In genomic region chr3:141426404-141427034, GRCh38 we compare ENCODE assay signal across 8 cellular contexts. TPM values are rescaled to one million over a fixed set of nuclear protein-coding genes. Genes with fewer than 3 reads are reported as not detected.
A peak's percentile ranks its signal among the peaks of the same experiment; 100 is the strongest.
DNase-seq lines count a peak whose midpoint lies in the region; ATAC-seq, FAIRE-seq and TF ChIP-seq lines count a peak whose summit lies in the region.

No MANE protein-coding gene starts in this region.

- CTCF ChIA-PET in A549 (lab: Yijun Ruan, JAX) = interaction anchor here (0.6 to 5.3 kb wide), 7 partner anchors 15 to 150 kb away, joined by 3 to 35 read pairs (median 8); no protein-coding TSS in a partner anchor

- H3K4me1 Mint-ChIP-seq in nephron = peaks cover 47% of the 10 kb centered on the region

- FAIRE-seq in A549 (lab: Jason Lieb, UNC) = no peak

- H3K4me3 ChIP-seq in A549 = no peak overlapping the region
- H3K4me3 ChIP-seq in RWPE2 (ENCODE audit: severe bottlenecking) = no peak overlapping the region
- H3K4me3 ChIP-seq in esophagus muscularis mucosa = no peak overlapping the region

- DNase-seq in A549 (ENCODE audit: low read depth in 1 of 2, low spot score in 1 of 2) = peak in 1 of 2 experiments; percentile 75
- DNase-seq in RWPE2 (ENCODE audit: low spot score) = no peak
- DNase-seq in esophagus muscularis mucosa (ENCODE audit: extremely low spot score) = no peak
- DNase-seq in activated CD4-positive, CD25-positive, alpha-beta regulatory T cell treated with anti-CD3 and anti-CD28 coated beads, Interleukin-2, amount 50 U/mL, for 72 hours = no peak
- no peak for DNase-seq in NCI-H1048 (lab: John Stamatoyannopoulos, UW)

- peaks cover 10% of the 10 kb centered on the region for H3K36me3 Mint-ChIP-seq in nephron (ENCODE audit: low read depth)

- H3K4me2 ChIP-seq in A549 = peak overlapping the region; percentile 23

- peak overlapping the region; percentile 99 to 100 for H3K27ac ChIP-seq in A549
- peak overlapping the region; percentile 6 for H3K27ac ChIP-seq in RWPE2 (ENCODE audit: poor library complexity, severe bottlenecking)
- H3K27ac ChIP-seq in esophagus muscularis mucosa (replicated peaks in 1 of 4) = peak overlapping the region; percentile 83 to 90 (median 85)

- intact Hi-C loops in esophagus muscularis mucosa (cut with DNase I) = no loop called here

- no peak for TF ChIP-seq EP300 in A549 (IDR thresholded peaks at IDR 0.05)
- no peak for TF ChIP-seq EP300 in esophagus muscularis mucosa (IDR thresholded peaks at IDR 0.05)

- H3K27ac Mint-ChIP-seq in nephron = peak overlapping the region; percentile 92 to 97 (median 94)

- H3K27me3 ChIP-seq in RWPE2 (ENCODE audit: insufficient read depth, poor library complexity, severe bottlenecking) (no peaks in the 10 kb centered on the region), esophagus muscularis mucosa (no peaks in the 10 kb centered on the region)

- no peak for TF ChIP-seq POLR2A in A549 (IDR thresholded peaks at IDR 0.05; ENCODE audit: low read length)
- TF ChIP-seq POLR2A in esophagus muscularis mucosa (IDR thresholded peaks at IDR 0.05; ENCODE audit: low read depth) = no peak

- H3K27me3 Mint-ChIP-seq in nephron (ENCODE audit: low read depth) = no peaks in the 10 kb centered on the region

- POLR2A ChIA-PET in A549 (lab: Yijun Ruan, JAX) = interaction anchor here (1.6 kb wide), 1 partner anchor 115 kb away, joined by 7 read pairs; no protein-coding TSS in a partner anchor

- H3K4me1 ChIP-seq in A549 (peaks cover 75% of the 10 kb centered on the region), RWPE2 (ENCODE audit: insufficient read depth, poor library complexity, severe bottlenecking) (peaks cover 10% of the 10 kb centered on the region), esophagus muscularis mucosa (peaks cover 85 to 97% (median 90%) of the 10 kb centered on the region in 4 donors)

- WGBS in A549 (ENCODE audit: missing lambda C conversion rate) = 48% methylated on average over 9 of the region's 9 CpGs
- 33% methylated on average over 6 of the region's 9 CpGs for WGBS in esophagus muscularis mucosa

- ATAC-seq in A549 (peak in 1 of 2 experiments; percentile 42; a peak in 4 of 6 replicates), RWPE2 (ENCODE audit: low read depth) (no peak), HG02588 (IDR thresholded peaks at IDR 0.05; ENCODE audit: unreplicated experiment) (no peak), HG02642 (IDR thresholded peaks at IDR 0.05; ENCODE audit: poor library complexity, unreplicated experiment) (no peak)

- H3K9me3 ChIP-seq in A549 (no peaks in the 10 kb centered on the region), RWPE2 (ENCODE audit: severe bottlenecking) (no peaks in the 10 kb centered on the region), esophagus muscularis mucosa (no peaks in the 10 kb centered on the region)

- TF ChIP-seq CTCF in A549 (IDR thresholded peaks at IDR 0.05) = no peak
- TF ChIP-seq CTCF in RWPE2 (IDR thresholded peaks at IDR 0.05; ENCODE audit: poor library complexity, severe bottlenecking) = no peak
- TF ChIP-seq CTCF in esophagus muscularis mucosa (IDR thresholded peaks at IDR 0.05) = no peak
- TF ChIP-seq CTCF in nephron (IDR thresholded peaks at IDR 0.05; ENCODE audit: unreplicated experiment in 3 of 3) = no peak

- H3K36me3 ChIP-seq in RWPE2 (ENCODE audit: low read depth) (peaks cover 28% of the 10 kb centered on the region), esophagus muscularis mucosa (peaks cover 0 to 33% (median 9%) of the 10 kb centered on the region in 4 donors)

- peak overlapping the region; percentile 4 to 21 (median 6) for H3K4me3 Mint-ChIP-seq in nephron

- H3K9me3 Mint-ChIP-seq in nephron = no peaks in the 10 kb centered on the region

- no peak; a peak in 1 of 5 replicates for TF ChIP-seq RAD21 in A549 (conservative IDR thresholded peaks at IDR 0.05 in 1 of 2, IDR thresholded peaks at IDR 0.05 in 1 of 2)

TF ChIP-seq in A549, 52 proteins besides CTCF, POLR2A, EP300 and RAD21:
- TF ChIP-seq POLR2AphosphoS2 (conservative IDR thresholded peaks at IDR 0.05; ENCODE audit: low read length) (no peak), JUNB (IDR thresholded peaks at IDR 0.05) (no peak), HOXB13 (CRISPR knock-in tag; IDR thresholded peaks at IDR 0.05; ENCODE audit: low read depth) (no peak), MAFK (IDR thresholded peaks at IDR 0.05; ENCODE audit: partially characterized antibody) (peak; percentile 64)
- TF ChIP-seq, protein P1, sequence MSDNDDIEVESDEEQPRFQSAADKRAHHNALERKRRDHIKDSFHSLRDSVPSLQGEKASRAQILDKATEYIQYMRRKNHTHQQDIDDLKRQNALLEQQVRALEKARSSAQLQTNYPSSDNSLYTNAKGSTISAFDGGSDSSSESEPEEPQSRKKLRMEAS (IDR thresholded peaks at IDR 0.05) = peak; percentile 9; the same call in 1 of the 2 replicates

RNA-seq across cellular contexts. Expression of gene ZBTB38, which starts 58.2 kb away (rescaled TPM):
- polyA plus RNA-seq in A549 (2011; rRNA removed) (110 and 141 TPM in 2 replicates), A549 (2017; fragmentation: RNase III; extraction: RNeasy Plus Mini Kit Qiagen cat#74134 plus additional on column Dnase treatment) (70.5 to 80.7 TPM (median 72.0 TPM) in 3 replicates)
- polyA plus RNA-seq in A549 (2012; cell fraction: cytosol; rRNA removed) = 17.2 and 20.9 TPM in 2 replicates
- polyA plus RNA-seq in A549 (2012; cell fraction: nucleus; rRNA removed) = 16.5 and 23.0 TPM in 2 replicates
- polyA minus RNA-seq in A549 (2011; rRNA and poly(A)+ RNA removed) = 205 and 220 TPM in 2 replicates
- total RNA-seq in esophagus muscularis mucosa = 100 to 1,000 TPM; 163 to 250 (median 203) TPM

Comparison
In these comparisons a context has a peak if more than half of its experiments do, and no peak if none do; other contexts are left out.
1. H3K27ac ChIP-seq: peak in every context shown above with its lines; median percentile 100 in A549; 85 in esophagus muscularis mucosa; 6 in RWPE2.